Comparison of ENCODE assay signal across 12 cellular contexts in the genomic region with DNA sequence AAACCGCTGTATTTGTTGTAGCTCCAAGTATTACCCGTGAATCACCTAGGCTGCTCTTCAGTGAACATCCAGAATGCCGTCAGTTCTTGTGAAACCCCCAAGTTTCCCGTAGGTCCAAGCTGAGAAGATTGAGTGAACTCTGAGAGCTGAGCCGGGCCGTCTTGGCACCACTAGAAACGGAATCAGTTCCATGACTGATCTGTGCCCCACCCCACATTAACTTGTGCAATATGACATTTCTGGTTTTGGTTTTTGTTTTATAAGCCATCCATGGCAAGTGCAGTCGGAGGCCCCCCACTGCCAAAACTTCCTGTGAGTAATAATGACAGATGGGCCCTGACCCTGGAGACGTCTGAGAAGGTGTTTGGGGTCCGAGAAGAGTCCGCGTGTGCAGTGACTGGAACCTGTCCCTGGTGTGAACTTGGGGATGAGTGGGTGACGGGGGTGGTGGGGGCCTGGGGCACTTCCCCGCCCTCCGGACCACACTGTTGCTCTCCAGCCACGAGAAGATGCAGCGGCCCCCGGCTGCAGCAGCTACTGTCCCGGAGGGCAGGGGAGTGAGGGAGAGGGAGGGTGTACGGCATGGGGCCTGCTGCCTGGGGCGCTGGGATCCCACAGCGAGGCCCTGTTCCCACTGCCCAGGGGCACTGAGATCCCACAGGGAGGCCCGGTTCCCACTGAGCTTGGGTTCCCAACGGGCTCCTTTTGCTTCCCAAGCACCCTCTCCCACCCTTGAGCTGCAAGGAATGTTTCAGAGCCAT. TPM values are rescaled to one million over a fixed set of nuclear protein-coding genes. Genes with fewer than 3 reads are reported as not detected.
DNase-seq lines count a peak whose midpoint lies in the region; ATAC-seq, FAIRE-seq and TF ChIP-seq lines count a peak whose summit lies in the region.
"Had no signal": no experiment of that assay in that cellular context is flagged by ENCODE, and none has a peak within 500 bp of the region (broad histone marks: within the 10 kb centered on the region; RNA-seq: fewer than 3 reads in every experiment).

No MANE protein-coding gene starts in this region.

- no peak for TF ChIP-seq EP300 in GM12878 (IDR thresholded peaks at IDR 0.05; ENCODE audit: borderline replicate concordance in 1 of 2, control insufficient read depth in 1 of 2, low read depth in 2 of 2, low read length in 2 of 2)

- no peak for TF ChIP-seq CTCF in AG09319 (IDR thresholded peaks at IDR 0.05; ENCODE audit: low read depth, low read length)
- TF ChIP-seq CTCF in GM12878 (IDR thresholded peaks at IDR 0.05 in 2 of 3, conservative IDR thresholded peaks at IDR 0.05 in 1 of 3; ENCODE audit: control insufficient read depth in 2 of 3, extremely low read depth in 1 of 3, insufficient read depth in 1 of 3, low read depth in 3 of 3, low read length in 3 of 3) = no peak
- no peak for TF ChIP-seq CTCF in Caco-2 (IDR thresholded peaks at IDR 0.05; ENCODE audit: insufficient read depth in 1 of 2, low read depth in 1 of 2, low read length in 1 of 2, severe bottlenecking in 1 of 2, unreplicated experiment in 1 of 2)

- DNase-seq in AG09319 (ENCODE audit: extremely low read depth, low read depth) = peak; percentile 16
- DNase-seq in GM12878 (ENCODE audit: low read depth, low spot score) = no peak
- no peak for DNase-seq in midbrain (lab: John Stamatoyannopoulos, UW)
- no peak for DNase-seq in NCI-H1436 (lab: John Stamatoyannopoulos, UW)
- no peak for DNase-seq in SHP77 (lab: John Stamatoyannopoulos, UW)
- DNase-seq in Caco-2 = no peak
- DNase-seq: activated gamma-delta T cell treated with Interleukin-2 at 50 U/mL for 16 hours, retina had no signal

- H3K9ac ChIP-seq in GM12878 (ENCODE audit: control insufficient read depth, insufficient read depth, low read length) = no peak overlapping the region

- no peak overlapping the region for H3K27ac ChIP-seq in GM12878 (ENCODE audit: control insufficient read depth, insufficient read depth)
- H3K27ac ChIP-seq: tibial artery had no signal

- ATAC-seq in GM18907 (IDR thresholded peaks at IDR 0.05; ENCODE audit: unreplicated experiment) (peak; percentile 46), HG03060 (IDR thresholded peaks at IDR 0.05; ENCODE audit: low read depth, unreplicated experiment) (peak; percentile 85), GM12878 (no peak; the same call in 1 of the 3 replicates)

- H3K27me3 ChIP-seq in GM12878 (replicated peaks in 1 of 2; ENCODE audit: control insufficient read depth in 2 of 2, insufficient read depth in 2 of 2, low read length in 1 of 2) (no peaks in the 10 kb centered on the region), Caco-2 (replicated peaks; ENCODE audit: control insufficient read depth, insufficient read depth, low read length) (no peaks in the 10 kb centered on the region)
- H3K27me3 ChIP-seq: tibial artery had no signal

- SMC1A ChIA-PET in GM12878 (lab: Charles Lee; ENCODE audit: uncharacterized antibody, unreplicated experiment) = interaction anchor here (1.0 to 1.7 kb wide), 3 partner anchors 14 to 102 kb away, joined by 4 to 5 read pairs (median 4); no protein-coding TSS in a partner anchor

- no peak for TF ChIP-seq POLR2A in GM12878 (IDR thresholded peaks at IDR 0.05; ENCODE audit: low read depth, low read length)

- no peaks in the 10 kb centered on the region for H3K36me3 Mint-ChIP-seq in Caco-2 (ENCODE audit: insufficient read depth, unreplicated experiment)

- H3K36me3 ChIP-seq in GM12878 (ENCODE audit: control insufficient read depth in 2 of 2, insufficient read depth in 2 of 2, low read length in 1 of 2) (peaks cover 0 to 11% of the 10 kb centered on the region in 2 experiments; a peak in 2 of 4 replicates), Caco-2 (ENCODE audit: control insufficient read depth, insufficient read depth, low read length) (no peaks in the 10 kb centered on the region)

- POLR2A ChIA-PET in GM12878 (lab: Charles Lee) = interaction anchor here (0.6 kb wide), 1 partner anchor 18 kb away, joined by 3 read pairs; no protein-coding TSS in a partner anchor
- POLR2A ChIA-PET in Caco-2 (lab: Charles Lee) = no interaction called here

- H3K9me3 Mint-ChIP-seq in Caco-2 (ENCODE audit: unreplicated experiment) = no peaks in the 10 kb centered on the region

- 18% methylated on average over 22 of the region's 24 CpGs for WGBS in GM12878 (ENCODE audit: insufficient coverage, insufficient replicate concordance, low lambda C conversion rate, missing lambda C conversion rate)

- no peaks in the 10 kb centered on the region for H3K79me2 ChIP-seq in GM12878 (ENCODE audit: control insufficient read depth, insufficient read depth, low read length)

- BruUV-seq in GM12878 (replicated peaks; lab: Mats Ljungman, UMichigan) (no TSS peak), Caco-2 (replicated peaks; lab: Mats Ljungman, UMichigan) (no TSS peak)

- H3K27ac Mint-ChIP-seq in Caco-2 (ENCODE audit: unreplicated experiment) = no peak overlapping the region

- no peaks in the 10 kb centered on the region; the same call in none of the 2 replicates for H4K20me1 ChIP-seq in GM12878 (ENCODE audit: control insufficient read depth, insufficient read depth)

- no peak overlapping the region for H3K4me3 Mint-ChIP-seq in Caco-2 (ENCODE audit: unreplicated experiment)

- H2AFZ ChIP-seq in GM12878 (ENCODE audit: control insufficient read depth, low read depth, low read length) = no peak overlapping the region

- in situ Hi-C loops in GM12878 (cut with MboI) = no loop called here

- H3K4me1 ChIP-seq in GM12878 (ENCODE audit: control insufficient read depth, insufficient read depth, low read length) (no peaks in the 10 kb centered on the region), Caco-2 (no peaks in the 10 kb centered on the region)

- no peaks in the 10 kb centered on the region for H3K9me3 ChIP-seq in GM12878 (replicated peaks; ENCODE audit: control insufficient read depth, insufficient read depth, low read length)
- H3K9me3 ChIP-seq in Caco-2 = no peaks in the 10 kb centered on the region
- H3K9me3 ChIP-seq: tibial artery had no signal

- RAD21 ChIA-PET in GM12878 (lab: Charles Lee; ENCODE audit: unreplicated experiment) = no interaction called here

- intact Hi-C loops in GM12878 (cut with micrococcal nuclease; ENCODE audit: unreplicated experiment) = no loop called here
- intact Hi-C loops in Caco-2 (cut with micrococcal nuclease; ENCODE audit: unreplicated experiment) = no loop called here

- H3K4me3 ChIP-seq in GM12878 = no peak overlapping the region; the same call in 1 of the 2 replicates
- no peak overlapping the region for H3K4me3 ChIP-seq in Caco-2 (ENCODE audit: low read depth, low read length)
- H3K4me3 ChIP-seq: tibial artery had no signal

- peak overlapping the region; percentile 35 for H3K4me2 ChIP-seq in GM12878 (ENCODE audit: control insufficient read depth, insufficient read depth)

- FAIRE-seq in GM12878 (lab: Jason Lieb, UNC) = peak; percentile 66

- no peaks in the 10 kb centered on the region for H3K27me3 Mint-ChIP-seq in Caco-2 (ENCODE audit: insufficient read depth, unreplicated experiment)

- CTCF ChIA-PET in GM12878 (lab: Yijun Ruan, JAX) (interaction anchor here (1.1 kb wide), 1 partner anchor 17 kb away, joined by 3 read pairs; no protein-coding TSS in a partner anchor), Caco-2 (lab: Charles Lee) (no interaction called here)

- H3K4me1 Mint-ChIP-seq in Caco-2 (ENCODE audit: low read depth, unreplicated experiment) = peaks cover 6% of the 10 kb centered on the region

- no peak for TF ChIP-seq RAD21 in GM12878 (IDR thresholded peaks at IDR 0.05; ENCODE audit: insufficient read depth, low read depth, low read length)

TF ChIP-seq in GM12878, 131 proteins besides CTCF, POLR2A, EP300 and RAD21 (continues in another document):
- TF ChIP-seq ASH2L (IDR thresholded peaks at IDR 0.05; ENCODE audit: borderline replicate concordance, low read depth) = no peak
- TF ChIP-seq CEBPB (IDR thresholded peaks at IDR 0.05; ENCODE audit: borderline replicate concordance in 1 of 2, low read depth in 2 of 2, low read length in 2 of 2) = no peak
- TF ChIP-seq EZH2 (IDR thresholded peaks at IDR 0.05; ENCODE audit: borderline replicate concordance, control insufficient read depth, low read depth, low read length) = no peak
- TF ChIP-seq NBN (IDR thresholded peaks at IDR 0.05) = no peak
- TF ChIP-seq BCL11A (IDR thresholded peaks at IDR 0.05; ENCODE audit: low read depth, low read length) = 0 out of 2 replicates have a peak, but pooled peaks have one; percentile 6
- TF ChIP-seq EGR1 (IDR thresholded peaks at IDR 0.05; ENCODE audit: borderline replicate concordance in 1 of 2, low read depth in 2 of 2, low read length in 2 of 2) = peak in 1 of 2 experiments; percentile 42; a peak in 1 of 3 replicates
- no peak for TF ChIP-seq RB1 (IDR thresholded peaks at IDR 0.05; ENCODE audit: borderline replicate concordance)
- TF ChIP-seq MEF2A (IDR thresholded peaks at IDR 0.05; ENCODE audit: insufficient read depth, low read depth, low read length) = 0 out of 2 replicates have a peak, but pooled peaks have one; percentile 18

RNA-seq across cellular contexts. Expression of a gene that starts 26.5 kb away (rescaled TPM):
- 57.2 and 65.1 TPM in 2 replicates for total RNA-seq in GM12878 (2013; cell fraction: nucleolus; rRNA removed)
- total RNA-seq in GM12878 (2014; rRNA removed) (6.4 and 6.7 TPM in 2 replicates), GM12878 (2014; rRNA removed; fragmentation: Illumina TruSeq; extraction: Trizol) (2.4 and 3.6 TPM in 2 replicates), GM12878 (2021) (17.5 and 20.8 TPM in 2 replicates), Caco-2 (2022) (0.66 and 1.0 TPM in 2 replicates)
- polyA plus RNA-seq in GM12878 (2011; ENCODE audit: low read depth) = 9.8 TPM
- polyA plus RNA-seq in GM12878 (2011; rRNA removed) (0.99 and 2.9 TPM in 2 replicates), GM12878 (2014; fragmentation: Illumina TruSeq; extraction: Trizol) (3.1 and 4.7 TPM in 2 replicates), GM12878 (2014; fragmentation: Nextera tagmentation; extraction: Ambion mirVana) (1 to 10 TPM in 1 of 2 experiments, under 1 TPM in 1; 0.84 to 2.6 TPM), GM12878 (2014; rRNA removed) (8.4 and 9.9 TPM in 2 replicates), GM12878 (2016; fragmentation: Nextera tagmentation; extraction: Ambion mirVana) (1 to 10 TPM; 5.4 to 6.8 TPM)
- polyA plus RNA-seq in GM12878 (2011; cell fraction: cytosol; rRNA removed) = 3.3 and 4.5 TPM in 2 replicates
- polyA plus RNA-seq in GM12878 (2011; cell fraction: nucleus; rRNA removed) = 10.7 and 13.4 TPM in 2 replicates
- polyA plus RNA-seq in GM12878 (2012) = 14.9 and 19.6 TPM in 2 replicates
- polyA minus RNA-seq in GM12878 (2011; rRNA and poly(A)+ RNA removed) = 3.4 and 7.4 TPM in 2 replicates
- polyA minus RNA-seq in GM12878 (2011; cell fraction: cytosol; rRNA and poly(A)+ RNA removed) = 7.1 TPM in 2 replicates
- 10.3 and 14.7 TPM in 2 replicates for polyA minus RNA-seq in GM12878 (2011; cell fraction: nucleus; rRNA and poly(A)+ RNA removed)
- total RNA-seq: HT-29 had no signal
